16 cellular contexts compared by ENCODE assay signal in genomic region chr11:61549662-61550568, GRCh38. TPM values are rescaled to one million over a fixed set of nuclear protein-coding genes. Genes with fewer than 3 reads are reported as not detected.
DNase-seq lines count a peak whose midpoint lies in the region; ATAC-seq lines count a peak whose summit lies in the region.
"Had no signal": no experiment of that assay in that cellular context is flagged by ENCODE, and none has a peak within 500 bp of the region (broad histone marks: within the 10 kb centered on the region; RNA-seq: fewer than 3 reads in every experiment).

No MANE protein-coding gene starts in this region.

- intact Hi-C loops in Right ventricle myocardium inferior (cut with DNase I), result loop anchor here (2.0 kb wide), 1 partner anchor 15 kb away; no protein-coding TSS in a partner anchor
- intact Hi-C loops in cardiac septum (cut with DNase I), result no loop called here

- ATAC-seq in Right ventricle myocardium inferior, result peak; percentile 18
- no peak for ATAC-seq in naive thymus-derived CD8-positive, alpha-beta T cell
- ATAC-seq: GM12878, PC-3 had no signal

- peaks cover 4 to 21% (median 13%) of the 10 kb centered on the region in 4 donors for H3K4me1 Mint-ChIP-seq in naive thymus-derived CD8-positive, alpha-beta T cell

- POLR2A ChIA-PET in naive thymus-derived CD8-positive, alpha-beta T cell (lab: Charles Lee), result no interaction called here

- H3K27ac Mint-ChIP-seq in naive thymus-derived CD8-positive, alpha-beta T cell, result no peak overlapping the region
- H3K27ac Mint-ChIP-seq: IgD-negative memory B cell had no signal

- H3K27me3 Mint-ChIP-seq in naive thymus-derived CD8-positive, alpha-beta T cell, result peaks cover 20 to 88% (median 57%) of the 10 kb centered on the region in 5 donors

- DNase-seq in Right ventricle myocardium inferior (ENCODE audit: missing footprints), result peak; percentile 66
- no peak for DNase-seq in cardiac septum (ENCODE audit: low spot score)
- DNase-seq in globus pallidus (ENCODE audit: low spot score), result peak; percentile 11
- DNase-seq in hypothalamus (lab: John Stamatoyannopoulos, UW), result peak in 26 of 51 donors; percentile 9 to 68 (median 48)
- DNase-seq in NCI-H2029 treated with DMSO at 0.1 percent for 48 hours (lab: John Stamatoyannopoulos, UW), result no peak
- no peak for DNase-seq in naive thymus-derived CD8-positive, alpha-beta T cell
- DNase-seq in HT-29 (ENCODE audit: low spot score), result no peak
- no peak for DNase-seq in NOMO-1 treated with dmso at 0.1 percent for 144 hours (lab: John Stamatoyannopoulos, UW; ENCODE audit: unreplicated experiment)
- DNase-seq: 8988T, NCI-H1436, NCI-H2081 treated with DMSO at 0.1 percent for 48 hours, NCI-H345, PC-3 had no signal

- no peak overlapping the region for H3K4me3 Mint-ChIP-seq in naive thymus-derived CD8-positive, alpha-beta T cell

- no peaks in the 10 kb centered on the region for H3K9me3 Mint-ChIP-seq in naive thymus-derived CD8-positive, alpha-beta T cell
- H3K9me3 Mint-ChIP-seq: IgD-negative memory B cell had no signal

- H3K36me3 Mint-ChIP-seq in naive thymus-derived CD8-positive, alpha-beta T cell, result peaks cover 0 to 2% (median 0%) of the 10 kb centered on the region in 3 donors

RNA-seq across cellular contexts. Expression of gene SYT7, which starts 31.0 kb away (rescaled TPM):
- total RNA-seq in Right ventricle myocardium inferior (28.2 TPM), cardiac septum (9.3 TPM)
- total RNA-seq in naive thymus-derived CD8-positive, alpha-beta T cell, result not detected
- under 1 TPM in 1 of 3 donors, not detected in 2; 0.06 TPM for polyA plus RNA-seq in naive thymus-derived CD8-positive, alpha-beta T cell
- total RNA-seq in HT-29 (2014; rRNA removed; shearing (Covaris generic)), result 13.2 and 14.8 TPM in 2 replicates
- total RNA-seq: GM12878 had no signal
- polyA plus RNA-seq: GM12878, IgD-negative memory B cell had no signal

RNA-seq across cellular contexts. Expression of gene LRRC10B, which starts 41.4 kb away (rescaled TPM):
- total RNA-seq in Right ventricle myocardium inferior (0.60 TPM), cardiac septum (0.65 TPM)
- total RNA-seq in naive thymus-derived CD8-positive, alpha-beta T cell, result not detected
- not detected for polyA plus RNA-seq in naive thymus-derived CD8-positive, alpha-beta T cell
- total RNA-seq in HT-29 (2014; rRNA removed; shearing (Covaris generic)), result 6.3 and 7.7 TPM in 2 replicates
- total RNA-seq: GM12878, HT1080 had no signal
- polyA plus RNA-seq: GM12878, IgD-negative memory B cell had no signal

Comparison
In these comparisons a context has a peak if more than half of its experiments do, and no peak if none do; other contexts are left out.
1. DNase-seq: peak in Right ventricle myocardium inferior (single experiment), globus pallidus (single experiment) and hypothalamus (26 of 51); none in cardiac septum (single experiment), NCI-H2029 treated with DMSO at 0.1 percent for 48 hours (single experiment), naive thymus-derived CD8-positive, alpha-beta T cell (0 of 10), HT-29 (single experiment) and NOMO-1 treated with dmso at 0.1 percent for 144 hours (single experiment).